Comparison of ENCODE assay signal across 14 cellular contexts in the genomic region with DNA sequence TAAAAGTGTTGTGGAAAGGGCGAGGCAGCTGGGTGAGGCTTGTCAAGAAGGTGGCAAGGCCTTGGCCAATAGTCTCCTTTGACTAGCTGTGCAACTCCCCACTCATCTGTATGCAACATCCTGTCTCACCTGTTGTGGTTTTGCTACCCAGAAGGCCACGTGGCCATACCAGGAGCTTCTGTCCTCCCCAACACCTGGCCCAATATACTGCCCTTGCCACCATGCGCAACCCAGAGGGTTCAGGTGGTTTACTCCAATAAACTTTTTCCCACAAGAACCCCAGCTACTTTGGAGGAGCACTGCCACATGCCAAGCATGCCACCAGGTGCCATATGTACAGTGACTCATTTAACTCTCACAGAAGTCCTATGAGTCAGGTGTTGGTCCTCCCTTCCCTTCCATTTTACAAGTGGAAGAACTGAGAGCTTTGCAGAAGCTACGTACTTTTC. TPM values are rescaled to one million over a fixed set of nuclear protein-coding genes. Genes with fewer than 3 reads are reported as not detected.
DNase-seq lines count a peak whose midpoint lies in the region; ATAC-seq, FAIRE-seq and TF ChIP-seq lines count a peak whose summit lies in the region.
"Had no signal": no experiment of that assay in that cellular context is flagged by ENCODE, and none has a peak within 500 bp of the region (broad histone marks: within the 10 kb centered on the region; RNA-seq: fewer than 3 reads in every experiment).

No MANE protein-coding gene starts in this region.

- no peak for TF ChIP-seq CTCF in type B pancreatic cell (conservative IDR thresholded peaks at IDR 0.05)

- H3K36me3 Mint-ChIP-seq in type B pancreatic cell: peaks cover 26% of the 10 kb centered on the region

- no peak for FAIRE-seq in RCC 7860 (lab: Jason Lieb, UNC)

- DNase-seq in stimulated activated CD4-positive, alpha-beta T cell treated with anti-CD3 and anti-CD28 coated beads, Interleukin-15, amount 100 ng/mL, for 24 hours: peak; percentile 32
- no peak for DNase-seq in stimulated activated CD4-positive, alpha-beta T cell treated with anti-CD3 and anti-CD28 coated beads, Interleukin-12 subunit alpha, Interleukin-12 subunit beta, amount 100 ng/mL, for 4 hours
- DNase-seq in RCC 7860 (ENCODE audit: low spot score): peak; percentile 14
- peak; percentile 19 for DNase-seq in astrocyte of the hippocampus (ENCODE audit: low read depth, low spot score)
- peak; percentile 29 for DNase-seq in type B pancreatic cell (ENCODE audit: extremely low spot score, unreplicated experiment)
- no peak for DNase-seq in 8988T
- no peak for DNase-seq in DMS114 treated with DMSO at 0.1 percent for 48 hours (lab: John Stamatoyannopoulos, UW; ENCODE audit: unreplicated experiment)
- DNase-seq: glutamatergic neuron; GOT3; left cardiac atrium; naive B cell; NCI-H2081 treated with DMSO at 0.1 percent for 48 hours; stimulated activated naive CD4-positive, alpha-beta T cell treated with Interleukin-2 at 50 U/mL for 16 hours had no signal

- H3K27ac Mint-ChIP-seq in type B pancreatic cell: no peak overlapping the region

- no peak for ATAC-seq in HG03469 (IDR thresholded peaks at IDR 0.05; ENCODE audit: unreplicated experiment)
- ATAC-seq: left cardiac atrium had no signal

- H3K9me3 Mint-ChIP-seq in type B pancreatic cell: no peaks in the 10 kb centered on the region
- H3K9me3 Mint-ChIP-seq: naive B cell had no signal

- no peak overlapping the region for H3K4me3 Mint-ChIP-seq in type B pancreatic cell
- H3K4me3 Mint-ChIP-seq: naive B cell had no signal

- no peaks in the 10 kb centered on the region for H3K27me3 Mint-ChIP-seq in type B pancreatic cell
- H3K27me3 Mint-ChIP-seq: naive B cell had no signal

- H3K4me1 Mint-ChIP-seq in type B pancreatic cell (ENCODE audit: unreplicated experiment): no peaks in the 10 kb centered on the region

RNA-seq across cellular contexts. Expression of a gene that starts 10.2 kb away (rescaled TPM):
- total RNA-seq in type B pancreatic cell (ENCODE audit: low replicate concordance): 71.3 and 94.7 TPM in 2 replicates

RNA-seq across cellular contexts. Expression of a gene that starts 10.3 kb away (rescaled TPM):
- total RNA-seq in type B pancreatic cell (ENCODE audit: low replicate concordance): 11.1 and 13.5 TPM in 2 replicates

RNA-seq across cellular contexts. Expression of a gene that starts 20.3 kb away (rescaled TPM):
- 63.7 and 72.0 TPM in 2 replicates for total RNA-seq in type B pancreatic cell (ENCODE audit: low replicate concordance)

RNA-seq across cellular contexts. Expression of a gene that starts 38.0 kb away (rescaled TPM):
- 34.6 and 43.3 TPM in 2 replicates for total RNA-seq in type B pancreatic cell (ENCODE audit: low replicate concordance)

Comparison
In these comparisons a context has a peak if more than half of its experiments do, and no peak if none do; other contexts are left out.
1. DNase-seq: peak in stimulated activated CD4-positive, alpha-beta T cell treated with anti-CD3 and anti-CD28 coated beads, Interleukin-15, amount 100 ng/mL, for 24 hours (single experiment), RCC 7860 (single experiment), astrocyte of the hippocampus (single experiment) and type B pancreatic cell (single experiment); none in stimulated activated CD4-positive, alpha-beta T cell treated with anti-CD3 and anti-CD28 coated beads, Interleukin-12 subunit alpha, Interleukin-12 subunit beta, amount 100 ng/mL, for 4 hours (single experiment), 8988T (single experiment) and DMS114 treated with DMSO at 0.1 percent for 48 hours (single experiment).